Comparison of ENCODE assay signal across 1 cellular context in the genomic region with DNA sequence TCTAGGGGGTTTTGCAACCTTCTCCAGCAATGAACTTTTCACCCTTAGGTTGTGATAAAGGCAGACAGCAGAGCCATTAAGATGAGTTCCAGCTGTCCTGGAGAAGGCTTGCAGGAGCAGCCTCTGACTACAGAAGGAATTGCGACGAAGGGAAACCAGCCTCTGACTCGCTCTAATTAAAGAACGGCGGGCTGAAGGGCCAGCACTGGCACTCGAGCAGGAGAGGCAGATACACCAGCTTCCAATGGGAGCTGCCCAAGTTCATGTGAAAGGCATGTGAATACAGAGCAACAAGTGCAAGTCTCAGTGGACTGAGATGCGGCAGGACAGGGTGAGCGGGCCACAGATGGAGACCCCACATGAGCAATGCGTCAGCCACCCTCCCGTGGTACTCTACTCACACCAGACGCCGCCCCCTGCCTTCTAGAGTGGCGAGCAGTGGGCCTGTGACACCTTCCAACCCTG.
TF ChIP-seq lines count a peak whose summit lies in the region.

No MANE protein-coding gene starts in this region.

TF ChIP-seq in HepG2, 621 proteins besides CTCF, POLR2A, EP300 and RAD21:
- peak; percentile 13 for TF ChIP-seq RBM22 (optimal IDR thresholded peaks at IDR 0.05; ENCODE audit: low read length)
- TF ChIP-seq ZNF674 (CRISPR knock-in tag; IDR thresholded peaks at IDR 0.05; ENCODE audit: low read depth) = no peak
- TF ChIP-seq ONECUT2 (CRISPR knock-in tag; IDR thresholded peaks at IDR 0.05) = no peak
- no peak for TF ChIP-seq RBAK (CRISPR knock-in tag; IDR thresholded peaks at IDR 0.05)
- TF ChIP-seq MEIS2 (CRISPR knock-in tag; IDR thresholded peaks at IDR 0.05) = no peak
- TF ChIP-seq, protein P1, sequence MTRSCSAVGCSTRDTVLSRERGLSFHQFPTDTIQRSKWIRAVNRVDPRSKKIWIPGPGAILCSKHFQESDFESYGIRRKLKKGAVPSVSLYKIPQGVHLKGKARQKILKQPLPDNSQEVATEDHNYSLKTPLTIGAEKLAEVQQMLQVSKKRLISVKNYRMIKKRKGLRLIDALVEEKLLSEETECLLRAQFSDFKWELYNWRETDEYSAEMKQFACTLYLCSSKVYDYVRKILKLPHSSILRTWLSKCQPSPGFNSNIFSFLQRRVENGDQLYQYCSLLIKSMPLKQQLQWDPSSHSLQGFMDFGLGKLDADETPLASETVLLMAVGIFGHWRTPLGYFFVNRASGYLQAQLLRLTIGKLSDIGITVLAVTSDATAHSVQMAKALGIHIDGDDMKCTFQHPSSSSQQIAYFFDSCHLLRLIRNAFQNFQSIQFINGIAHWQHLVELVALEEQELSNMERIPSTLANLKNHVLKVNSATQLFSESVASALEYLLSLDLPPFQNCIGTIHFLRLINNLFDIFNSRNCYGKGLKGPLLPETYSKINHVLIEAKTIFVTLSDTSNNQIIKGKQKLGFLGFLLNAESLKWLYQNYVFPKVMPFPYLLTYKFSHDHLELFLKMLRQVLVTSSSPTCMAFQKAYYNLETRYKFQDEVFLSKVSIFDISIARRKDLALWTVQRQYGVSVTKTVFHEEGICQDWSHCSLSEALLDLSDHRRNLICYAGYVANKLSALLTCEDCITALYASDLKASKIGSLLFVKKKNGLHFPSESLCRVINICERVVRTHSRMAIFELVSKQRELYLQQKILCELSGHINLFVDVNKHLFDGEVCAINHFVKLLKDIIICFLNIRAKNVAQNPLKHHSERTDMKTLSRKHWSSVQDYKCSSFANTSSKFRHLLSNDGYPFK (CRISPR knock-in tag; IDR thresholded peaks at IDR 0.05; ENCODE audit: borderline replicate concordance) = no peak
